In genomic region chr1:40701684-40702083, GRCh38 we compare ENCODE assay signal across 1 cellular context.
TF ChIP-seq lines count a peak whose summit lies in the region.

No MANE protein-coding gene starts in this region.

TF ChIP-seq in HEK293, 187 proteins besides CTCF, POLR2A, EP300 and RAD21 (continued from another document):
- peak; percentile 55; the same call in 1 of the 2 replicates for TF ChIP-seq PRDM6 (tag by site-specific recombination; IDR thresholded peaks at IDR 0.05)
